23 cellular contexts compared by ENCODE assay signal in the genomic region with DNA sequence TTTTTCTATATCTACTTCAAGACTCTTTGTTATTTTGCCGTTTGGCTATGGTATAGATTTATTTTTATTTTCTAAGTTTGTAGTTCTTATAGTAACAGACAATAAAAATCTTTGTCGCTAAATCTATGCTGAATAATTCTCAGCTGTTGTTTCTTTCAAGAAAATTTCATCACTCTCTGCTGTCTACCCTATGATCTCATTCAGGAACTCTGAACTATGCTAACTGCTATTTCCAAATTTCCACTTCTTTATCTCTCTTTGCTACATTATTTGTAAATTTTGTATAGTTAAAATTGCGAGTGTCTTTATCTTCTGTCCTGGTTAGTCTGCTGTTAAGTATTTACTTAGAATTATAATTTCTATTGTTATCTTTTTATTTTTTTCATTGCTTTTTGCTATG.
"Had no signal": no experiment of that assay in that cellular context is flagged by ENCODE, and none has a peak within 500 bp of the region (broad histone marks: within the 10 kb centered on the region; RNA-seq: fewer than 3 reads in every experiment).

No MANE protein-coding gene starts in this region.

- H3K4me1 Mint-ChIP-seq: immature natural killer cell, natural killer cell had no signal

- H3K4me1 ChIP-seq: ascending aorta, testis, uterus had no signal

- H3K27ac ChIP-seq: ascending aorta, epithelial cell of prostate, hepatocyte, testis, uterus had no signal

- H3K79me2 ChIP-seq: hepatocyte had no signal

- H3K36me3 ChIP-seq: ascending aorta, uterus had no signal

- H3K27ac Mint-ChIP-seq: activated CD4-positive, alpha-beta memory T cell treated with anti-CD3 and anti-CD28 coated beads for 36 hours; activated T-helper 1 cell treated with anti-CD3 and anti-CD28 coated beads, Interleukin-12 subunit alpha, Interleukin-12 subunit beta, Interleukin-2, Interleukin-4 antibody, amounts not matched to agents 30 ng/mL and 10 ng/mL and 1 ng/mL, durations not matched to agents 14 hours and 24 hours and 36 hours; immature natural killer cell; natural killer cell; T-helper 1 cell treated with Interleukin-12 subunit alpha and Interleukin-12 subunit beta and Interleukin-4 antibody, amounts not matched to agents 30 μg/mL and 1 μg/mL, for 36 hours had no signal

- H3K4me3 Mint-ChIP-seq: activated CD4-positive, alpha-beta memory T cell treated with anti-CD3 and anti-CD28 coated beads for 36 hours; activated T-helper 1 cell treated with anti-CD3 and anti-CD28 coated beads, Interleukin-12 subunit alpha, Interleukin-12 subunit beta, Interleukin-2, Interleukin-4 antibody, amounts not matched to agents 30 ng/mL and 10 ng/mL and 1 ng/mL, durations not matched to agents 14 hours and 24 hours and 36 hours; immature natural killer cell; natural killer cell; T-helper 1 cell treated with Interleukin-12 subunit alpha and Interleukin-12 subunit beta and Interleukin-4 antibody, amounts not matched to agents 30 μg/mL and 1 μg/mL, for 36 hours had no signal

- DNase-seq: activated CD4-positive, alpha-beta memory T cell treated with anti-CD3 and anti-CD28 coated beads for 36 hours; activated CD4-positive, alpha-beta T cell treated with anti-CD3 and anti-CD28 coated beads for 48 hours; activated gamma-delta T cell; activated naive CD4-positive, alpha-beta T cell treated with anti-CD3 and anti-CD28 coated beads, Interleukin-2, amount 50 U/mL, for 16 hours; cerebellar nuclear complex; cortex of kidney; glutamatergic neuron; immature natural killer cell; natural killer cell; stimulated activated CD4-positive, alpha-beta T cell treated with anti-CD3 and anti-CD28 coated beads, Interleukin-2, amount 100 ng/mL, for 48 hours; stimulated activated CD8-positive, alpha-beta memory T cell treated with anti-CD3 and anti-CD28 coated beads, Interleukin-4, amount 100 ng/mL, for 48 hours; stimulated activated naive CD4-positive, alpha-beta T cell; T1000; testis; uterus had no signal

- ATAC-seq: left lobe of liver, natural killer cell, sciatic nerve had no signal

- H3K9me3 ChIP-seq: ascending aorta, testis, uterus had no signal

- H2AFZ ChIP-seq: hepatocyte had no signal

- H3K4me3 ChIP-seq: ascending aorta, hepatocyte, lung, testis, uterus had no signal

- H3K27me3 ChIP-seq: ascending aorta, hepatocyte, testis, uterus had no signal

- H3K27me3 Mint-ChIP-seq: activated CD4-positive, alpha-beta memory T cell treated with anti-CD3 and anti-CD28 coated beads for 36 hours had no signal

- H3K36me3 Mint-ChIP-seq: activated CD4-positive, alpha-beta memory T cell treated with anti-CD3 and anti-CD28 coated beads for 36 hours; immature natural killer cell; natural killer cell had no signal

- H3K4me2 ChIP-seq: hepatocyte had no signal
